8 cellular contexts compared by ENCODE assay signal in genomic region chr12:123075591-123076171, GRCh38.
A peak's percentile ranks its signal among the peaks of the same experiment; 100 is the strongest.
DNase-seq lines count a peak whose midpoint lies in the region; ATAC-seq and FAIRE-seq lines count a peak whose summit lies in the region.

No MANE protein-coding gene starts in this region.

- peaks cover 0 to 4% of the 10 kb centered on the region in 2 donors for H3K4me1 ChIP-seq in small intestine (ENCODE audit: control insufficient read depth in 2 of 2, insufficient read depth in 1 of 2, low read depth in 1 of 2, low read length in 1 of 2)

- peak; percentile 78 for ATAC-seq in esophagus mucosa
- no peak for ATAC-seq in GM21528 (IDR thresholded peaks at IDR 0.05; ENCODE audit: low FRiP score, unreplicated experiment)
- ATAC-seq in HG02938 (IDR thresholded peaks at IDR 0.05; ENCODE audit: unreplicated experiment), result no peak

- no peak overlapping the region for H3K4me3 ChIP-seq in small intestine (ENCODE audit: low read depth in 1 of 2, low read length in 2 of 2)

- no peaks in the 10 kb centered on the region for H3K9me3 ChIP-seq in small intestine (ENCODE audit: control insufficient read depth, low read depth)

- 40 to 48% (median 41%) methylated on average over 17 of the region's 17 CpGs for WGBS in small intestine, 3 donors

- no peak for FAIRE-seq in small intestine (lab: Jason Lieb, UNC)

- H3K27me3 ChIP-seq in small intestine (ENCODE audit: control insufficient read depth in 2 of 2, insufficient read depth in 2 of 2, low read length in 2 of 2), result no peaks in the 10 kb centered on the region

- no peaks in the 10 kb centered on the region for H3K36me3 ChIP-seq in small intestine (ENCODE audit: control insufficient read depth in 2 of 2, insufficient read depth in 2 of 2, low read length in 2 of 2)

- H3K27ac ChIP-seq in small intestine (ENCODE audit: low read depth in 1 of 2, low read length in 1 of 2), result peak overlapping the region in 1 of 2 donors; percentile 73

- DNase-seq in DMS 273 treated with DMSO at 0.1 percent for 48 hours (lab: John Stamatoyannopoulos, UW) (peak; percentile 37), NCI-H146 (lab: John Stamatoyannopoulos, UW) (peak; percentile 83), small intestine (peak; percentile 48), OCI-M2 (lab: John Stamatoyannopoulos, UW; ENCODE audit: unreplicated experiment) (no peak)
- peak; percentile 51 to 53 for DNase-seq in activated CD8-positive, alpha-beta memory T cell treated with anti-CD3 and anti-CD28 coated beads for 1 hour (ENCODE audit: extremely low read depth in 1 of 2, low read depth in 1 of 2)
